ENCODE assay signal across 8 cellular contexts in the genomic region with DNA sequence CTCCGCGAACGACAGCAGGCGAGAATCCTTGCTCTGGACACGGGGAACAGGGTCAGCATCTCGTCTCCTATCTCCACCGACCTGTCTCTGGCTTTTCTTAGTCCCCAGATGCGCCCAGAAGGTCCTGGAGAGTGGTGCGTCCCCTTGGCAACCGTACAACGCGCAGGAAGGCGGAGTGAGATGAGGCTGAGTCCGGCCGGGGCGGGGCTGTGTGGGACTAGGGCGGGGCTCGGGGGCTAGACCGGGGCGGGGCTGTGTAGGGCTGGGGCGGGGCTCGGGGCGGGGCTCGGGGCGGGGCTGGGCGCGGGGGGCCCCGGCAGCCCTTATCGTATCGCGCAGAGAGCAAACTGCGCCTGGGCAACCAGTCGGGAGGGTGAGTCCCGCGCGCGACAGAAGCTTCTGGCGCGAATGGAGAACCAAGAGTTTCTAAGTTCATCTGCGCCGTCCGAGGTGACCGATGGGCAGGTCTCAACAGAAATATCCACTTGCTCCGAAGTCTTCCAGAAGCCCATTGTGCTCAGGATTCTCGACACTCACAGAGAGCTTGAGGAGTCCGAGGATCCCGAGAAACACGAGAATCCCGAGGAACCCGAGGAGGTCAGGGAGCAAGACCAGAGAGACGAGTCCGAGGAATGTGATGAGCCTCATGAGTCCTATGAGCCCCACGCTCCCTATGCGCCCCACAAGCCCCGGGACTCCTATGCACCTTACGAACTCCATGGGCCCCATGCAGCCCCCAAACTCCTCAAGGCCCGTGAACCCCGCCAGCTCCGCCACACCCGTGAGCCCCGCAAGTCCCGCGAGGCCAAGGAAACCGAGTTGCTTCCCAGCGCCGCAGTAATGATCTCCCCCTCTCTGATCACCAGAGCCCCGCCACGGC. TPM values are rescaled to one million over a fixed set of nuclear protein-coding genes. Genes with fewer than 3 reads are reported as not detected.
DNase-seq lines count a peak whose midpoint lies in the region; ATAC-seq and TF ChIP-seq lines count a peak whose summit lies in the region.

No MANE protein-coding gene starts in this region.

- H4K20me1 ChIP-seq in mammary epithelial cell (ENCODE audit: insufficient read depth, low read length), result no peaks in the 10 kb centered on the region
- H4K20me1 ChIP-seq in smooth muscle cell (ENCODE audit: low read depth), result no peaks in the 10 kb centered on the region

- H3K27ac ChIP-seq in mammary epithelial cell (ENCODE audit: insufficient read depth, low read depth, low read length) (no peak overlapping the region), smooth muscle cell (ENCODE audit: low read depth) (no peak overlapping the region)

- H3K9ac ChIP-seq in mammary epithelial cell (ENCODE audit: insufficient read depth, low read length), result peak overlapping the region; percentile 21
- peak overlapping the region; percentile 78 for H3K9ac ChIP-seq in smooth muscle cell (ENCODE audit: low read depth)

- in situ Hi-C loops in mammary epithelial cell (cut with MboI; ENCODE audit: low sequenced_read_pairs in 2 of 2), result no loop called here

- intact Hi-C loops in mammary epithelial cell (cut with micrococcal nuclease), result loop anchor here (10.0 kb wide), 1 partner anchor 216 kb away; no protein-coding TSS in a partner anchor

- ATAC-seq in GM18502 (IDR thresholded peaks at IDR 0.05; ENCODE audit: poor library complexity, unreplicated experiment) (peak; percentile 94), HG02870 (IDR thresholded peaks at IDR 0.05; ENCODE audit: unreplicated experiment) (peak; percentile 86)

- H3K27me3 ChIP-seq in mammary epithelial cell (ENCODE audit: insufficient read depth, low read length), result peaks cover 7% of the 10 kb centered on the region
- peaks cover 12% of the 10 kb centered on the region for H3K27me3 ChIP-seq in smooth muscle cell (ENCODE audit: low read depth)

- H3K79me2 ChIP-seq in mammary epithelial cell (ENCODE audit: insufficient read depth, low read length), result no peaks in the 10 kb centered on the region
- no peaks in the 10 kb centered on the region for H3K79me2 ChIP-seq in smooth muscle cell (ENCODE audit: low read depth)

- DNase-seq in NCI-H2029 treated with DMSO at 0.1 percent for 48 hours (lab: John Stamatoyannopoulos, UW) (peak; percentile 18), mammary epithelial cell (peak; percentile 55), inferior parietal cortex (ENCODE audit: extremely low spot score) (peak; percentile 50), smooth muscle cell (lab: John Stamatoyannopoulos, UW; ENCODE audit: unreplicated experiment) (peak; percentile 81), NCI-H2196 (lab: John Stamatoyannopoulos, UW; ENCODE audit: unreplicated experiment) (no peak)

- no TSS peak for BruUV-seq in mammary epithelial cell (replicated peaks; lab: Mats Ljungman, UMichigan)

- 24% methylated on average over 5 of the region's 68 CpGs for WGBS in mammary epithelial cell (ENCODE audit: low coverage, missing lambda C conversion rate)
- 9% methylated on average over 50 of the region's 68 CpGs for WGBS in smooth muscle cell (ENCODE audit: low lambda C conversion rate)

- dilution Hi-C loops in mammary epithelial cell (cut with HindIII; ENCODE audit: low sequenced_read_pairs), result no loop called here

- H3F3A ChIP-seq in smooth muscle cell (ENCODE audit: low read depth), result peaks cover 3% of the 10 kb centered on the region

- peaks cover 11% of the 10 kb centered on the region for H3K4me1 ChIP-seq in mammary epithelial cell (ENCODE audit: insufficient read depth, low read length)
- peaks cover 6% of the 10 kb centered on the region for H3K4me1 ChIP-seq in smooth muscle cell (ENCODE audit: low read depth)

- H3K36me3 ChIP-seq in mammary epithelial cell (ENCODE audit: insufficient read depth, low read length), result no peaks in the 10 kb centered on the region
- no peaks in the 10 kb centered on the region for H3K36me3 ChIP-seq in smooth muscle cell (ENCODE audit: low read depth)

- H2AFZ ChIP-seq in mammary epithelial cell (ENCODE audit: low read depth, low read length), result peak overlapping the region; percentile 93
- peak overlapping the region; percentile 94 for H2AFZ ChIP-seq in smooth muscle cell (ENCODE audit: low read depth)

- peak overlapping the region; percentile 68 for H3K4me3 ChIP-seq in WI38 (ENCODE audit: low read depth, low read length)
- peak overlapping the region; percentile 54 to 55 (median 54) for H3K4me3 ChIP-seq in mammary epithelial cell (replicated peaks in 1 of 3; ENCODE audit: insufficient read depth in 1 of 3, low read depth in 2 of 3, low read length in 3 of 3)
- H3K4me3 ChIP-seq in smooth muscle cell, result peak overlapping the region; percentile 71

- no peaks in the 10 kb centered on the region for H3K9me3 ChIP-seq in mammary epithelial cell (replicated peaks; ENCODE audit: insufficient read depth, low read length)
- no peaks in the 10 kb centered on the region for H3K9me3 ChIP-seq in smooth muscle cell (replicated peaks; ENCODE audit: low read depth)

- CTCF ChIA-PET in mammary epithelial cell (lab: Charles Lee; ENCODE audit: low non-redundant PET), result no interaction called here

- H3K4me2 ChIP-seq in mammary epithelial cell (ENCODE audit: insufficient read depth, low read depth, low read length) (peak overlapping the region; percentile 96), smooth muscle cell (peak overlapping the region; percentile 90)

- no peak for TF ChIP-seq CTCF in WI38 (IDR thresholded peaks at IDR 0.05; ENCODE audit: low read depth, low read length)
- no peak for TF ChIP-seq CTCF in mammary epithelial cell (conservative IDR thresholded peaks at IDR 0.05 in 1 of 2, IDR thresholded peaks at IDR 0.05 in 1 of 2; ENCODE audit: extremely low read depth in 1 of 2, insufficient read depth in 1 of 2, low read depth in 1 of 2, low read length in 2 of 2)
- no peak for TF ChIP-seq CTCF in smooth muscle cell (IDR thresholded peaks at IDR 0.05; ENCODE audit: borderline replicate concordance, insufficient read depth, poor library complexity, severe bottlenecking)

RNA-seq across cellular contexts. Expression of a gene that starts 24.9 kb away (rescaled TPM):
- total RNA-seq in mammary epithelial cell (under 1 TPM; 0.17 to 0.42 TPM), smooth muscle cell (0.27 TPM in 1 of 2 replicates, not detected in the other)
- polyA plus RNA-seq in mammary epithelial cell (0.57 TPM), smooth muscle cell (1.2 and 1.4 TPM in 2 replicates)
- polyA minus RNA-seq in mammary epithelial cell, result not detected
